In the genomic region with DNA sequence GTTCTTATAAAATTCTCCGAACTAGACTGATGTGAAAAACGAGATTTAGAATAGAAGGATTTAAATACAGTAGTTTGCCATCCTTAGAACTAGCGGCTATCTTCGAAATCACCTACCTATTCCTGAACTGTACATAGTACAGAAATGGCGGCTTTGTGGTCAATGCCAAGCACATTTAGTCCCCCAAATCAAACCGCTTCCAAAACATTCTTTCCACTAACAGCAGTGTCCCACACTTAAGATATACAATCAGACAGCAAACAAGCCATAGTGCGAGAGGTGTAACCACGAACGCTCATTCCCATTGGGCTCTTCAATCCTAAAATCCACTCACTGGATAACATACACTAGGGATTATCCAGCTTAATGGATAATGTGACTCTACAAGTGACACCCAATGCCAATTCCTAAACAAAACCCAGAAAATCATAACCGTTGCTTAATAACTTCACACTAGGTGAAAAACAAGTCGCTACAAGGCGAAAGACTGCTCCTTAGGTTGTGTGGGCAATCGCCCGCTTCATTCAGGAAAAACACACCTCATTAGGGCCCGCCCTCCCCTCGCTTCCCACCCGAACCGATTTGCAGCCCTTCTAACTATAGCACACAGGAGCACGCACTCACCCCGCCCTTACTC, we compare ENCODE assay signal across 8 cellular contexts. TPM values are rescaled to one million over a fixed set of nuclear protein-coding genes. Genes with fewer than 3 reads are reported as not detected.
DNase-seq lines count a peak whose midpoint lies in the region; ATAC-seq and TF ChIP-seq lines count a peak whose summit lies in the region.

No MANE protein-coding gene starts in this region.

- TF ChIP-seq CTCF in OCI-LY3 (IDR thresholded peaks at IDR 0.05; ENCODE audit: low read depth, low read length) = no peak
- TF ChIP-seq CTCF in chondrocyte (IDR thresholded peaks at IDR 0.05) = peak; percentile 16
- no peak for TF ChIP-seq CTCF in vagina (IDR thresholded peaks at IDR 0.05)

- peak overlapping the region; percentile 92 for H3K27ac ChIP-seq in OCI-LY3 (ENCODE audit: low read length)
- H3K27ac ChIP-seq in vagina = peak overlapping the region; percentile 99

- H3K27me3 ChIP-seq in OCI-LY3 (ENCODE audit: low read depth, low read length) (no peaks in the 10 kb centered on the region), vagina (no peaks in the 10 kb centered on the region)

- peak overlapping the region; percentile 97 for H3K9ac ChIP-seq in OCI-LY3 (ENCODE audit: low read length)

- CTCF ChIA-PET in activated CD4-positive, alpha-beta T cell treated with anti-CD3 and anti-CD28 coated beads, Interleukin-2, amount 10 ng/mL, durations not matched to agents 7 days and 5 days (lab: Charles Lee) = interaction anchor here (1.5 kb wide), 1 partner anchor 21 kb away, joined by 4 read pairs; no protein-coding TSS in a partner anchor

- no peak for TF ChIP-seq POLR2A in vagina (IDR thresholded peaks at IDR 0.05)

- H3K4me3 Mint-ChIP-seq in activated CD4-positive, alpha-beta T cell treated with anti-CD3 and anti-CD28 coated beads, Interleukin-2, amount 10 ng/mL, durations not matched to agents 7 days and 5 days = peak overlapping the region; percentile 85
- peak overlapping the region; percentile 87 for H3K4me3 Mint-ChIP-seq in chondrocyte (ENCODE audit: unreplicated experiment)

- no peak for ATAC-seq in GM18520 (IDR thresholded peaks at IDR 0.05; ENCODE audit: unreplicated experiment)
- ATAC-seq in GM21360 (IDR thresholded peaks at IDR 0.05; ENCODE audit: unreplicated experiment) = no peak

- no peak overlapping the region for H2AFZ ChIP-seq in OCI-LY3 (ENCODE audit: low read depth, low read length)

- H3K9me3 Mint-ChIP-seq in activated CD4-positive, alpha-beta T cell treated with anti-CD3 and anti-CD28 coated beads, Interleukin-2, amount 10 ng/mL, durations not matched to agents 7 days and 5 days = no peaks in the 10 kb centered on the region
- H3K9me3 Mint-ChIP-seq in chondrocyte (ENCODE audit: low read depth) = no peaks in the 10 kb centered on the region

- H3K36me3 ChIP-seq in OCI-LY3 (replicated peaks; ENCODE audit: low read depth, low read length) (peaks cover 14% of the 10 kb centered on the region), vagina (no peaks in the 10 kb centered on the region)

- DNase-seq in activated CD4-positive, alpha-beta T cell treated with anti-CD3 and anti-CD28 coated beads, Interleukin-2, amount 10 ng/mL, durations not matched to agents 7 days and 5 days = peak; percentile 22
- DNase-seq in activated CD4-positive, alpha-beta T cell treated with anti-CD3 and anti-CD28 coated beads, Interleukin-2, amount 50 U/mL, for 1 hour = no peak
- DNase-seq in chondrocyte (ENCODE audit: low spot score) = no peak
- peak; percentile 23 to 26 for DNase-seq in lung microvascular endothelial cell (ENCODE audit: low read depth in 2 of 2)
- no peak for DNase-seq in vagina (ENCODE audit: extremely low spot score in 2 of 2)

- peaks cover 74% of the 10 kb centered on the region for H3K79me2 ChIP-seq in OCI-LY3 (ENCODE audit: low read length)

- no peaks in the 10 kb centered on the region for H3K27me3 Mint-ChIP-seq in activated CD4-positive, alpha-beta T cell treated with anti-CD3 and anti-CD28 coated beads, Interleukin-2, amount 10 ng/mL, durations not matched to agents 7 days and 5 days
- H3K27me3 Mint-ChIP-seq in chondrocyte (ENCODE audit: low read depth) = no peaks in the 10 kb centered on the region

- H3K4me2 ChIP-seq in OCI-LY3 (ENCODE audit: low read length) = peak overlapping the region; percentile 84

- POLR2A ChIA-PET in activated CD4-positive, alpha-beta T cell treated with anti-CD3 and anti-CD28 coated beads, Interleukin-2, amount 10 ng/mL, durations not matched to agents 7 days and 5 days (lab: Charles Lee) = no interaction called here

- intact Hi-C loops in vagina (cut with DNase I) = loop anchor here (2.0 to 5.0 kb wide), 2 partner anchors 64 to 229 kb away; partner anchors contain the start of gene USP34

- H3K4me1 ChIP-seq in OCI-LY3 (ENCODE audit: low read length) (peaks cover 28% of the 10 kb centered on the region), vagina (peaks cover 47% of the 10 kb centered on the region)

- peaks cover 29% of the 10 kb centered on the region for H3K36me3 Mint-ChIP-seq in activated CD4-positive, alpha-beta T cell treated with anti-CD3 and anti-CD28 coated beads, Interleukin-2, amount 10 ng/mL, durations not matched to agents 7 days and 5 days (ENCODE audit: low read depth)
- H3K36me3 Mint-ChIP-seq in chondrocyte (ENCODE audit: low read depth) = peaks cover 5% of the 10 kb centered on the region

- H3K4me3 ChIP-seq in OCI-LY3 (ENCODE audit: low read length) (peak overlapping the region; percentile 95), vagina (peak overlapping the region; percentile 66 to 90)

- H3K4me1 Mint-ChIP-seq in activated CD4-positive, alpha-beta T cell treated with anti-CD3 and anti-CD28 coated beads, Interleukin-2, amount 10 ng/mL, durations not matched to agents 7 days and 5 days = peaks cover 37% of the 10 kb centered on the region
- peaks cover 32% of the 10 kb centered on the region for H3K4me1 Mint-ChIP-seq in chondrocyte (ENCODE audit: low read depth)

- no peaks in the 10 kb centered on the region for H3K9me3 ChIP-seq in OCI-LY3 (ENCODE audit: insufficient read depth, low read length)
- H3K9me3 ChIP-seq in vagina = no peaks in the 10 kb centered on the region

- H3K27ac Mint-ChIP-seq in activated CD4-positive, alpha-beta T cell treated with anti-CD3 and anti-CD28 coated beads, Interleukin-2, amount 10 ng/mL, durations not matched to agents 7 days and 5 days = peak overlapping the region; percentile 94
- H3K27ac Mint-ChIP-seq in chondrocyte (ENCODE audit: unreplicated experiment) = peak overlapping the region; percentile 93

- H4K20me1 ChIP-seq in OCI-LY3 (ENCODE audit: insufficient read depth, low read length) = peaks cover 51% of the 10 kb centered on the region

RNA-seq across cellular contexts. Expression of gene XPO1, which starts 2.0 kb away (rescaled TPM):
- total RNA-seq in activated CD4-positive, alpha-beta T cell treated with anti-CD3 and anti-CD28 coated beads, Interleukin-2, amount 10 ng/mL, durations not matched to agents 7 days and 5 days = 100 to 1,000 TPM; 208 TPM
- 89.8 to 121 TPM (median 93.0 TPM) in 3 replicates for total RNA-seq in chondrocyte
- total RNA-seq in lung microvascular endothelial cell = 155 and 173 TPM in 2 replicates
- total RNA-seq in vagina = 89.1 TPM

Comparison
In these comparisons a context has a peak if more than half of its experiments do, and no peak if none do; other contexts are left out.
1. DNase-seq: peak in activated CD4-positive, alpha-beta T cell treated with anti-CD3 and anti-CD28 coated beads, Interleukin-2, amount 10 ng/mL, durations not matched to agents 7 days and 5 days (single experiment) and lung microvascular endothelial cell (2 of 2); none in activated CD4-positive, alpha-beta T cell treated with anti-CD3 and anti-CD28 coated beads, Interleukin-2, amount 50 U/mL, for 1 hour (single experiment), chondrocyte (single experiment) and vagina (0 of 2).